ENCODE assay signal across 10 cellular contexts in the genomic region with DNA sequence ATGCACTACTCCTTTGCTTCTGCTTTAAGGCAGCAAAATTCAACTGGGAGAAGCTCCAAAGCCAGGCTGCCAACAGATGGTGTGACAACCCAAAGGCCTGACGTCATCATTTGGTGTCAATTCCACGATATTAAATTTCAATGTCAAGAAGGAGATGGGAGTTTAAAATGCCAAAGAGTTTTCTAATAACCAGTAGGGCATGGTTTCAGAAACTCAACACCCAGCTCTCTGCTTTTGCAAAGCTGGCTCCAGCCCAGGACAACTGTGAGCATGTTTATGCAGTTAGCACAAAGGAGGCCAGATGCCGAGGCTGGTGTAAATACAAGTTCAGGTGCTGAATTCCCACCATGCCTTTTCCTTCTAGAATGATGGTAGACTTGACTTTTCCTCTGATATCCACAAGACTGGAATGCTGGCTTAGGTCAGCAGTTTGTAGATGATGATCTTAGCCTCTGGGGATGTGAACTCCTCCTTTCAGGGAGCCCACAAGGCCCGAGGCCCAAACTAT.
DNase-seq lines count a peak whose midpoint lies in the region; ATAC-seq and TF ChIP-seq lines count a peak whose summit lies in the region.
"Had no signal": no experiment of that assay in that cellular context is flagged by ENCODE, and none has a peak within 500 bp of the region (broad histone marks: within the 10 kb centered on the region; RNA-seq: fewer than 3 reads in every experiment).

No MANE protein-coding gene starts in this region.

- H3K27me3 Mint-ChIP-seq in activated CD8-positive, alpha-beta memory T cell treated with anti-CD3 and anti-CD28 coated beads, Interleukin-2, amount 10 ng/mL, durations not matched to agents 7 days and 5 days = peaks cover 2% of the 10 kb centered on the region
- H3K27me3 Mint-ChIP-seq in activated CD4-positive, alpha-beta memory T cell treated with anti-CD3 and anti-CD28 coated beads for 36 hours = no peaks in the 10 kb centered on the region
- H3K27me3 Mint-ChIP-seq in T-helper 2 cell treated with Interferon-gamma antibody and Interleukin-4, amounts not matched to agents 5 μg/mL and 100 μg/mL, for 36 hours (ENCODE audit: low read depth) = no peaks in the 10 kb centered on the region
- H3K27me3 Mint-ChIP-seq: activated naive CD4-positive, alpha-beta T cell treated with anti-CD3 and anti-CD28 coated beads, Interleukin-2, amount 50 U/mL, for 24 hours had no signal

- in situ Hi-C loops in brain microvascular endothelial cell (cut with HindIII; ENCODE audit: low pct_ligation_motif_present, low sequenced_read_pairs) = no loop called here

- no peak overlapping the region for H3K27ac Mint-ChIP-seq in activated CD8-positive, alpha-beta memory T cell treated with anti-CD3 and anti-CD28 coated beads, Interleukin-2, amount 10 ng/mL, durations not matched to agents 7 days and 5 days
- no peak overlapping the region for H3K27ac Mint-ChIP-seq in activated CD4-positive, alpha-beta memory T cell treated with anti-CD3 and anti-CD28 coated beads for 36 hours
- H3K27ac Mint-ChIP-seq in T-helper 2 cell treated with Interferon-gamma antibody and Interleukin-4, amounts not matched to agents 5 μg/mL and 100 μg/mL, for 36 hours = no peak overlapping the region

- TF ChIP-seq CTCF in AG09309 (IDR thresholded peaks at IDR 0.05; ENCODE audit: control insufficient read depth, insufficient read depth, low read depth, low read length, missing control alignments) (no peak), brain microvascular endothelial cell (IDR thresholded peaks at IDR 0.05; ENCODE audit: low read depth, low read length, missing control alignments) (no peak)

- H3K4me1 Mint-ChIP-seq in activated CD8-positive, alpha-beta memory T cell treated with anti-CD3 and anti-CD28 coated beads, Interleukin-2, amount 10 ng/mL, durations not matched to agents 7 days and 5 days = peaks cover 43% of the 10 kb centered on the region
- H3K4me1 Mint-ChIP-seq in activated CD4-positive, alpha-beta memory T cell treated with anti-CD3 and anti-CD28 coated beads for 36 hours (ENCODE audit: low read depth) = peaks cover 50% of the 10 kb centered on the region
- peaks cover 46% of the 10 kb centered on the region for H3K4me1 Mint-ChIP-seq in T-helper 2 cell treated with Interferon-gamma antibody and Interleukin-4, amounts not matched to agents 5 μg/mL and 100 μg/mL, for 36 hours (ENCODE audit: low read depth)

- CTCF ChIA-PET in activated CD8-positive, alpha-beta memory T cell treated with anti-CD3 and anti-CD28 coated beads, Interleukin-2, amount 10 ng/mL, durations not matched to agents 7 days and 5 days (lab: Charles Lee) = interaction anchor here (1.6 kb wide), 1 partner anchor 68 kb away, joined by 5 read pairs; no protein-coding TSS in a partner anchor
- CTCF ChIA-PET in activated CD4-positive, alpha-beta memory T cell treated with anti-CD3 and anti-CD28 coated beads for 36 hours (lab: Charles Lee) = interaction anchor here (1.2 kb wide), 1 partner anchor 70 kb away, joined by 3 read pairs; no protein-coding TSS in a partner anchor

- H3K27ac ChIP-seq in brain microvascular endothelial cell = peak overlapping the region; percentile 71

- H3K4me3 ChIP-seq in AG09309 (ENCODE audit: control insufficient read depth, low read depth, low read length) (no peak overlapping the region), brain microvascular endothelial cell (ENCODE audit: low read depth, low read length) (no peak overlapping the region)

- H3K36me3 Mint-ChIP-seq in activated CD8-positive, alpha-beta memory T cell treated with anti-CD3 and anti-CD28 coated beads, Interleukin-2, amount 10 ng/mL, durations not matched to agents 7 days and 5 days = peaks cover 4% of the 10 kb centered on the region
- peaks cover 15% of the 10 kb centered on the region for H3K36me3 Mint-ChIP-seq in activated CD4-positive, alpha-beta memory T cell treated with anti-CD3 and anti-CD28 coated beads for 36 hours
- peaks cover 2% of the 10 kb centered on the region for H3K36me3 Mint-ChIP-seq in T-helper 2 cell treated with Interferon-gamma antibody and Interleukin-4, amounts not matched to agents 5 μg/mL and 100 μg/mL, for 36 hours (ENCODE audit: low read depth)

- H3K9me3 Mint-ChIP-seq in activated CD8-positive, alpha-beta memory T cell treated with anti-CD3 and anti-CD28 coated beads, Interleukin-2, amount 10 ng/mL, durations not matched to agents 7 days and 5 days (ENCODE audit: low read depth) = no peaks in the 10 kb centered on the region
- H3K9me3 Mint-ChIP-seq in activated CD4-positive, alpha-beta memory T cell treated with anti-CD3 and anti-CD28 coated beads for 36 hours = no peaks in the 10 kb centered on the region
- H3K9me3 Mint-ChIP-seq in T-helper 2 cell treated with Interferon-gamma antibody and Interleukin-4, amounts not matched to agents 5 μg/mL and 100 μg/mL, for 36 hours = no peaks in the 10 kb centered on the region
- H3K9me3 Mint-ChIP-seq: activated naive CD4-positive, alpha-beta T cell treated with anti-CD3 and anti-CD28 coated beads, Interleukin-2, amount 50 U/mL, for 24 hours had no signal

- DNase-seq in AG09309 (ENCODE audit: low read depth) (peak; percentile 84), NCI-H1105 treated with DMSO at 0.1 percent for 48 hours (lab: John Stamatoyannopoulos, UW) (peak; percentile 39), brain microvascular endothelial cell (peak; percentile 87), medulla oblongata (ENCODE audit: extremely low spot score) (peak; percentile 54), NOMO-1 treated with dmso at 0.1 percent for 144 hours (lab: John Stamatoyannopoulos, UW; ENCODE audit: unreplicated experiment) (no peak)
- DNase-seq in activated CD8-positive, alpha-beta memory T cell treated with anti-CD3 and anti-CD28 coated beads, Interleukin-2, amount 10 ng/mL, durations not matched to agents 7 days and 5 days = no peak
- no peak for DNase-seq in activated CD4-positive, alpha-beta memory T cell treated with anti-CD3 and anti-CD28 coated beads for 36 hours
- no peak for DNase-seq in T-helper 2 cell treated with Interferon-gamma antibody and Interleukin-4, amounts not matched to agents 5 μg/mL and 100 μg/mL, for 36 hours (ENCODE audit: low spot score)
- DNase-seq: RPMI8226 had no signal

- no peaks in the 10 kb centered on the region for H3K27me3 ChIP-seq in brain microvascular endothelial cell (replicated peaks)

- POLR2A ChIA-PET in activated CD4-positive, alpha-beta memory T cell treated with anti-CD3 and anti-CD28 coated beads for 36 hours (lab: Charles Lee) = no interaction called here

- no peak for ATAC-seq in activated CD8-positive, alpha-beta memory T cell treated with anti-CD3 and anti-CD28 coated beads, Interleukin-2, amount 10 ng/mL, durations not matched to agents 7 days and 5 days

- H3K36me3 ChIP-seq in brain microvascular endothelial cell (replicated peaks) = peaks cover 36% of the 10 kb centered on the region

- intact Hi-C loops in activated CD4-positive, alpha-beta memory T cell treated with anti-CD3 and anti-CD28 coated beads for 36 hours (cut with micrococcal nuclease) = no loop called here

- no peak overlapping the region for H3K4me3 Mint-ChIP-seq in activated CD8-positive, alpha-beta memory T cell treated with anti-CD3 and anti-CD28 coated beads, Interleukin-2, amount 10 ng/mL, durations not matched to agents 7 days and 5 days
- no peak overlapping the region for H3K4me3 Mint-ChIP-seq in activated CD4-positive, alpha-beta memory T cell treated with anti-CD3 and anti-CD28 coated beads for 36 hours
- H3K4me3 Mint-ChIP-seq in T-helper 2 cell treated with Interferon-gamma antibody and Interleukin-4, amounts not matched to agents 5 μg/mL and 100 μg/mL, for 36 hours = no peak overlapping the region
- H3K4me3 Mint-ChIP-seq: activated naive CD4-positive, alpha-beta T cell treated with anti-CD3 and anti-CD28 coated beads, Interleukin-2, amount 50 U/mL, for 24 hours had no signal

Comparison
In these comparisons a context has a peak if more than half of its experiments do, and no peak if none do; other contexts are left out.
1. DNase-seq: peak in AG09309 (single experiment), NCI-H1105 treated with DMSO at 0.1 percent for 48 hours (single experiment), brain microvascular endothelial cell (single experiment) and medulla oblongata (single experiment); none in NOMO-1 treated with dmso at 0.1 percent for 144 hours (single experiment), activated CD8-positive, alpha-beta memory T cell treated with anti-CD3 and anti-CD28 coated beads, Interleukin-2, amount 10 ng/mL, durations not matched to agents 7 days and 5 days (single experiment), activated CD4-positive, alpha-beta memory T cell treated with anti-CD3 and anti-CD28 coated beads for 36 hours (single experiment) and T-helper 2 cell treated with Interferon-gamma antibody and Interleukin-4, amounts not matched to agents 5 μg/mL and 100 μg/mL, for 36 hours (single experiment).